ENCODE assay signal across 13 cellular contexts in genomic region chr2:43196773-43197567, GRCh38. TPM values are rescaled to one million over a fixed set of nuclear protein-coding genes. Genes with fewer than 3 reads are reported as not detected.
A peak's percentile ranks its signal among the peaks of the same experiment; 100 is the strongest.
DNase-seq lines count a peak whose midpoint lies in the region; ATAC-seq and TF ChIP-seq lines count a peak whose summit lies in the region.
"Had no signal": no experiment of that assay in that cellular context is flagged by ENCODE, and none has a peak within 500 bp of the region (broad histone marks: within the 10 kb centered on the region; RNA-seq: fewer than 3 reads in every experiment).

No MANE protein-coding gene starts in this region.

- peaks cover 66% of the 10 kb centered on the region for H3K4me1 Mint-ChIP-seq in activated naive CD4-positive, alpha-beta T cell treated with anti-CD3 and anti-CD28 coated beads, Interleukin-2, amount 50 U/mL, for 24 hours
- H3K4me1 Mint-ChIP-seq in T-helper 17 cell: peaks cover 47% of the 10 kb centered on the region
- peaks cover 55 to 63% of the 10 kb centered on the region in 2 donors for H3K4me1 Mint-ChIP-seq in immature natural killer cell
- peaks cover 34% of the 10 kb centered on the region for H3K4me1 Mint-ChIP-seq in type B pancreatic cell (ENCODE audit: unreplicated experiment)

- H3K27ac Mint-ChIP-seq in activated naive CD4-positive, alpha-beta T cell treated with anti-CD3 and anti-CD28 coated beads, Interleukin-2, amount 50 U/mL, for 24 hours: peak overlapping the region; percentile 95
- H3K27ac Mint-ChIP-seq in T-helper 17 cell: peak overlapping the region; percentile 99
- peak overlapping the region; percentile 95 to 98 (median 96) for H3K27ac Mint-ChIP-seq in immature natural killer cell
- peak overlapping the region; percentile 45 for H3K27ac Mint-ChIP-seq in type B pancreatic cell

- peak overlapping the region; percentile 66 for H3K4me3 Mint-ChIP-seq in activated naive CD4-positive, alpha-beta T cell treated with anti-CD3 and anti-CD28 coated beads, Interleukin-2, amount 50 U/mL, for 24 hours
- H3K4me3 Mint-ChIP-seq in T-helper 17 cell: peak overlapping the region; percentile 72
- H3K4me3 Mint-ChIP-seq in immature natural killer cell: peak overlapping the region; percentile 72 to 89 (median 82)
- no peak overlapping the region for H3K4me3 Mint-ChIP-seq in type B pancreatic cell

- H3K9me3 ChIP-seq in T-helper 17 cell (ENCODE audit: control insufficient read depth, low read length, poor library complexity, severe bottlenecking): no peaks in the 10 kb centered on the region

- H3K36me3 Mint-ChIP-seq in activated naive CD4-positive, alpha-beta T cell treated with anti-CD3 and anti-CD28 coated beads, Interleukin-2, amount 50 U/mL, for 24 hours: peaks cover 2% of the 10 kb centered on the region
- peaks cover 2% of the 10 kb centered on the region for H3K36me3 Mint-ChIP-seq in T-helper 17 cell (ENCODE audit: low read depth)
- peaks cover 0 to 4% (median 0%) of the 10 kb centered on the region in 3 donors for H3K36me3 Mint-ChIP-seq in immature natural killer cell
- H3K36me3 Mint-ChIP-seq in type B pancreatic cell: no peaks in the 10 kb centered on the region

- TF ChIP-seq CTCF in type B pancreatic cell (conservative IDR thresholded peaks at IDR 0.05): no peak

- DNase-seq in activated naive CD4-positive, alpha-beta T cell treated with Interleukin-2 at 50 U/mL for 16 hours: no peak
- DNase-seq in T-helper 17 cell (no peak), immature natural killer cell (peak in 2 of 3 donors; percentile 31 to 47), type B pancreatic cell (ENCODE audit: extremely low spot score, unreplicated experiment) (no peak), NCI-H446 treated with DMSO at 0.1 percent for 48 hours (lab: John Stamatoyannopoulos, UW) (no peak), DMS153 (lab: John Stamatoyannopoulos, UW) (no peak)
- DNase-seq: AML-193, dorsolateral prefrontal cortex, foreskin keratinocyte, HCEC 1CT, NCI-H2227 treated with DMSO at 0.1 percent for 48 hours had no signal

- H3K9me3 Mint-ChIP-seq in activated naive CD4-positive, alpha-beta T cell treated with anti-CD3 and anti-CD28 coated beads, Interleukin-2, amount 50 U/mL, for 24 hours: no peaks in the 10 kb centered on the region
- H3K9me3 Mint-ChIP-seq in immature natural killer cell (no peaks in the 10 kb centered on the region), type B pancreatic cell (no peaks in the 10 kb centered on the region)

- H3K27me3 Mint-ChIP-seq in activated naive CD4-positive, alpha-beta T cell treated with anti-CD3 and anti-CD28 coated beads, Interleukin-2, amount 50 U/mL, for 24 hours: no peaks in the 10 kb centered on the region
- no peaks in the 10 kb centered on the region for H3K27me3 Mint-ChIP-seq in T-helper 17 cell
- H3K27me3 Mint-ChIP-seq in immature natural killer cell (ENCODE audit: low read depth in 3 of 3): peaks cover 3 to 11% (median 4%) of the 10 kb centered on the region in 3 donors
- H3K27me3 Mint-ChIP-seq in type B pancreatic cell: no peaks in the 10 kb centered on the region

- no peak for ATAC-seq in T-helper 17 cell
- ATAC-seq in GM21423 (IDR thresholded peaks at IDR 0.05; ENCODE audit: unreplicated experiment): no peak
- ATAC-seq: foreskin keratinocyte had no signal

RNA-seq across cellular contexts. Expression of gene ZFP36L2, which starts 29.4 kb away (rescaled TPM):
- total RNA-seq in T-helper 17 cell: 100 to 1,000 TPM; 501 to 627 TPM
- 100 to 1,000 TPM; 166 to 431 (median 274) TPM for polyA plus RNA-seq in immature natural killer cell
- 198 and 437 TPM in 2 replicates for total RNA-seq in type B pancreatic cell (ENCODE audit: low replicate concordance)

Comparison
In these comparisons a context has a peak if more than half of its experiments do, and no peak if none do; other contexts are left out.
1. H3K27ac Mint-ChIP-seq: peak in every context shown above with its lines; median percentile 99 in T-helper 17 cell; 96 in immature natural killer cell; 95 in activated naive CD4-positive, alpha-beta T cell treated with anti-CD3 and anti-CD28 coated beads, Interleukin-2, amount 50 U/mL, for 24 hours; 45 in type B pancreatic cell.
2. DNase-seq: peak in immature natural killer cell (2 of 3); none in activated naive CD4-positive, alpha-beta T cell treated with Interleukin-2 at 50 U/mL for 16 hours (single experiment), T-helper 17 cell (0 of 3), type B pancreatic cell (single experiment), NCI-H446 treated with DMSO at 0.1 percent for 48 hours (single experiment) and DMS153 (single experiment).